In genomic region chr10:102782698-102783540, GRCh38 we compare ENCODE assay signal across 10 cellular contexts. TPM values are rescaled to one million over a fixed set of nuclear protein-coding genes. Genes with fewer than 3 reads are reported as not detected.
DNase-seq lines count a peak whose midpoint lies in the region; ATAC-seq and TF ChIP-seq lines count a peak whose summit lies in the region.
"Had no signal": no experiment of that assay in that cellular context is flagged by ENCODE, and none has a peak within 500 bp of the region (broad histone marks: within the 10 kb centered on the region; RNA-seq: fewer than 3 reads in every experiment).

No MANE protein-coding gene starts in this region.

- intact Hi-C loops in colonic mucosa (cut with DNase I) (no loop called here), lower lobe of right lung (cut with DNase I) (no loop called here)

- H3K27me3 ChIP-seq in MM.1S (replicated peaks; ENCODE audit: insufficient read depth, low read length): no peaks in the 10 kb centered on the region
- H3K27me3 ChIP-seq in colonic mucosa: no peaks in the 10 kb centered on the region
- no peaks in the 10 kb centered on the region for H3K27me3 ChIP-seq in lower lobe of right lung (ENCODE audit: low read depth)
- H3K27me3 ChIP-seq in suprapubic skin: no peaks in the 10 kb centered on the region

- ATAC-seq in lower lobe of right lung: peak; percentile 86 to 88
- no peak for ATAC-seq in HG03521 (IDR thresholded peaks at IDR 0.05; ENCODE audit: unreplicated experiment)
- no peak for ATAC-seq in GM18517 (IDR thresholded peaks at IDR 0.05; ENCODE audit: unreplicated experiment)
- no peak for ATAC-seq in HG03439 (IDR thresholded peaks at IDR 0.05; ENCODE audit: unreplicated experiment)
- ATAC-seq: activated CD4-positive, alpha-beta T cell treated with anti-CD3 and anti-CD28 coated beads for 36 hours had no signal

- peak overlapping the region; percentile 67; the same call in 1 of the 2 replicates for H3K4me2 ChIP-seq in MM.1S (ENCODE audit: low read depth, low read length)

- H3K4me1 ChIP-seq in MM.1S (ENCODE audit: low read length): peaks cover 59% of the 10 kb centered on the region
- no peaks in the 10 kb centered on the region for H3K4me1 ChIP-seq in colonic mucosa
- peaks cover 91% of the 10 kb centered on the region for H3K4me1 ChIP-seq in lower lobe of right lung
- H3K4me1 ChIP-seq in suprapubic skin: peaks cover 89% of the 10 kb centered on the region

- TF ChIP-seq EP300 in suprapubic skin (IDR thresholded peaks at IDR 0.05): peak; percentile 61

- peaks cover 38% of the 10 kb centered on the region for H3F3A ChIP-seq in MM.1S (ENCODE audit: insufficient read depth, low read length)

- DNase-seq in MM.1S: no peak
- peak; percentile 28 for DNase-seq in colonic mucosa
- DNase-seq in lower lobe of right lung: peak; percentile 77
- peak; percentile 87 to 91 for DNase-seq in suprapubic skin (ENCODE audit: low spot score in 2 of 2)
- no peak for DNase-seq in activated CD4-positive, CD25-positive, alpha-beta regulatory T cell treated with anti-CD3 and anti-CD28 coated beads, Interleukin-2, amount 50 U/mL, for 72 hours
- DNase-seq: activated CD4-positive, alpha-beta T cell treated with anti-CD3 and anti-CD28 coated beads for 36 hours; midbrain had no signal

- H3K9me2 ChIP-seq in MM.1S (replicated peaks; ENCODE audit: insufficient read depth, low read length): no peaks in the 10 kb centered on the region

- H3K9ac ChIP-seq in MM.1S (ENCODE audit: low read length) (peak overlapping the region; percentile 79), colonic mucosa (ENCODE audit: low read depth in 2 of 2, low read length in 2 of 2) (peak overlapping the region; percentile 32 to 37)

- H3K79me2 ChIP-seq in MM.1S (ENCODE audit: low read length): peaks cover 79% of the 10 kb centered on the region

- H3K9me3 ChIP-seq in MM.1S (replicated peaks; ENCODE audit: insufficient read depth, low read length) (no peaks in the 10 kb centered on the region), colonic mucosa (no peaks in the 10 kb centered on the region), lower lobe of right lung (no peaks in the 10 kb centered on the region), suprapubic skin (no peaks in the 10 kb centered on the region)

- WGBS in suprapubic skin: 7% methylated on average over 14 of the region's 18 CpGs

- TF ChIP-seq CTCF in MM.1S (IDR thresholded peaks at IDR 0.05; ENCODE audit: low read length): no peak
- no peak for TF ChIP-seq CTCF in colonic mucosa (IDR thresholded peaks at IDR 0.05)
- no peak for TF ChIP-seq CTCF in lower lobe of right lung (IDR thresholded peaks at IDR 0.05)
- no peak for TF ChIP-seq CTCF in suprapubic skin (IDR thresholded peaks at IDR 0.05)

- H4K20me1 ChIP-seq in MM.1S (ENCODE audit: insufficient read depth, low read length): no peaks in the 10 kb centered on the region

- H3K27ac ChIP-seq in MM.1S (ENCODE audit: low read length): peak overlapping the region; percentile 99
- H3K27ac ChIP-seq in colonic mucosa: peak overlapping the region; percentile 68
- H3K27ac ChIP-seq in lower lobe of right lung: peak overlapping the region; percentile 85
- H3K27ac ChIP-seq in suprapubic skin: peak overlapping the region; percentile 93

- no peak for TF ChIP-seq POLR2A in suprapubic skin (IDR thresholded peaks at IDR 0.05)

- no peak overlapping the region for H2AFZ ChIP-seq in MM.1S (ENCODE audit: low read length)

- H3K4me3 ChIP-seq in MM.1S (ENCODE audit: low read length) (0 out of 2 replicates have a peak overlapping the region, but pooled peaks have one; percentile 15), colonic mucosa (no peak overlapping the region), lower lobe of right lung (peak overlapping the region; percentile 10), suprapubic skin (peak overlapping the region; percentile 21)

- no peaks in the 10 kb centered on the region; the same call in 1 of the 2 replicates for H3K36me3 ChIP-seq in MM.1S (replicated peaks; ENCODE audit: insufficient read depth, low read length)
- H3K36me3 ChIP-seq in colonic mucosa: no peaks in the 10 kb centered on the region
- no peaks in the 10 kb centered on the region for H3K36me3 ChIP-seq in lower lobe of right lung
- no peaks in the 10 kb centered on the region for H3K36me3 ChIP-seq in suprapubic skin

RNA-seq across cellular contexts. Expression of gene WBP1L, which starts 39.2 kb away (rescaled TPM):
- total RNA-seq in colonic mucosa (10 to 100 TPM; 32.3 to 42.7 TPM), lower lobe of right lung (44.5 TPM), suprapubic skin (100 to 1,000 TPM; 103 to 166 (median 125) TPM)

RNA-seq across cellular contexts. Expression of gene CYP17A1, which starts 54.3 kb away (rescaled TPM):
- 1 to 10 TPM in 1 of 2 donors, not detected in 1; 7.7 TPM for total RNA-seq in colonic mucosa
- 0.80 TPM for total RNA-seq in lower lobe of right lung
- not detected for total RNA-seq in suprapubic skin
- total RNA-seq: activated CD4-positive, alpha-beta T cell treated with anti-CD3 and anti-CD28 coated beads for 36 hours had no signal

Comparison
In these comparisons a context has a peak if more than half of its experiments do, and no peak if none do; other contexts are left out.
1. DNase-seq: peak in colonic mucosa (single experiment), lower lobe of right lung (single experiment) and suprapubic skin (2 of 2); none in MM.1S (single experiment) and activated CD4-positive, CD25-positive, alpha-beta regulatory T cell treated with anti-CD3 and anti-CD28 coated beads, Interleukin-2, amount 50 U/mL, for 72 hours (single experiment).
2. ATAC-seq: peak in lower lobe of right lung (2 of 2); none in HG03521 (single experiment), GM18517 (single experiment) and HG03439 (single experiment).
3. Peak in every context shown above with its lines, with median percentiles within 50 percentile points of each other: H3K27ac ChIP-seq.